ENCODE assay signal across 8 cellular contexts in genomic region chr11:804599-804964, GRCh38. TPM values are rescaled to one million over a fixed set of nuclear protein-coding genes. Genes with fewer than 3 reads are reported as not detected.
A peak's percentile ranks its signal among the peaks of the same experiment; 100 is the strongest.
DNase-seq lines count a peak whose midpoint lies in the region; ATAC-seq, FAIRE-seq and TF ChIP-seq lines count a peak whose summit lies in the region.

No MANE protein-coding gene starts in this region.

- no peaks in the 10 kb centered on the region for H3K9me3 ChIP-seq in A673 (ENCODE audit: low read depth, low read length, poor library complexity, severe bottlenecking)
- no peaks in the 10 kb centered on the region for H3K9me3 ChIP-seq in HUES64 (ENCODE audit: insufficient read depth, low read depth, low read length)
- H3K9me3 ChIP-seq in mucosa of rectum (ENCODE audit: control insufficient read depth in 2 of 2, low read length in 2 of 2) = no peaks in the 10 kb centered on the region

- peak overlapping the region; percentile 86 for H3K27ac ChIP-seq in A673 (ENCODE audit: low read depth, low read length, poor library complexity, severe bottlenecking)
- H3K27ac ChIP-seq in HUES64 (ENCODE audit: low read depth, low read length) = peak overlapping the region; percentile 52; the same call in 1 of the 2 replicates
- peak overlapping the region; percentile 84 to 91 for H3K27ac ChIP-seq in mucosa of rectum (ENCODE audit: low read depth in 2 of 2, low read length in 2 of 2)

- ATAC-seq in GM19023 (IDR thresholded peaks at IDR 0.05; ENCODE audit: unreplicated experiment) = no peak

- H3K4me1 ChIP-seq in A673 (ENCODE audit: insufficient read depth, low read length, poor library complexity, severe bottlenecking) (no peaks in the 10 kb centered on the region), HUES64 (ENCODE audit: insufficient read depth, low read length) (no peaks in the 10 kb centered on the region), mucosa of rectum (ENCODE audit: control insufficient read depth in 2 of 2, insufficient read depth in 2 of 2, low read length in 2 of 2) (peaks cover 17 to 26% of the 10 kb centered on the region in 2 donors)

- TF ChIP-seq CTCF in A673 (conservative IDR thresholded peaks at IDR 0.05; ENCODE audit: low read depth, low read length) (no peak), bronchial epithelial cell (IDR thresholded peaks at IDR 0.05; ENCODE audit: insufficient read depth, low read length, severe bottlenecking) (no peak)

- intact Hi-C loops in A673 (cut with micrococcal nuclease; ENCODE audit: unreplicated experiment) = no loop called here

- POLR2A ChIA-PET in A673 (lab: Charles Lee; ENCODE audit: low non-redundant PET) = no interaction called here
- POLR2A ChIA-PET in HEK293T (lab: Yijun Ruan, JAX) = interaction anchor here (1.5 to 2.7 kb wide), 3 partner anchors 8 to 28 kb away, joined by 4 to 14 read pairs (median 8); no protein-coding TSS in a partner anchor

- peak overlapping the region; percentile 70 for H3K9ac ChIP-seq in HUES64 (ENCODE audit: low read depth, low read length)
- H3K9ac ChIP-seq in mucosa of rectum (ENCODE audit: low read depth in 1 of 2, low read length in 2 of 2) = peak overlapping the region; percentile 32 to 68

- DNase-seq in A673 (ENCODE audit: low spot score) = no peak
- DNase-seq in bronchial epithelial cell (ENCODE audit: low read depth) = no peak
- DNase-seq in HEK293T (ENCODE audit: extremely low spot score) = no peak
- no peak for DNase-seq in SK-N-DZ (ENCODE audit: low spot score)
- no peak for DNase-seq in kidney glomerular epithelial cell (lab: John Stamatoyannopoulos, UW)

- CTCF ChIA-PET in A673 (lab: Charles Lee) (no interaction called here), HEK293T (lab: Yijun Ruan, JAX) (interaction anchor here (1.2 kb wide), 1 partner anchor 39 kb away, joined by 3 read pairs; no protein-coding TSS in a partner anchor)

- peaks cover 7% of the 10 kb centered on the region for H3K36me3 ChIP-seq in A673 (ENCODE audit: insufficient read depth, low read length, poor library complexity, severe bottlenecking)
- peaks cover 6% of the 10 kb centered on the region for H3K36me3 ChIP-seq in HUES64 (ENCODE audit: insufficient read depth, low read length)
- H3K36me3 ChIP-seq in bronchial epithelial cell (ENCODE audit: control insufficient read depth, insufficient read depth, low read length) = peaks cover 23% of the 10 kb centered on the region
- peaks cover 0 to 2% of the 10 kb centered on the region in 2 donors for H3K36me3 ChIP-seq in mucosa of rectum (ENCODE audit: control insufficient read depth in 2 of 2, insufficient read depth in 2 of 2, low read length in 2 of 2)

- H3K4me3 ChIP-seq in A673 (ENCODE audit: low read depth, low read length, poor library complexity, severe bottlenecking) (peak overlapping the region; percentile 69), HUES64 (ENCODE audit: low read length) (peak overlapping the region; percentile 71), bronchial epithelial cell (ENCODE audit: low read depth, low read length) (peak overlapping the region; percentile 58), mucosa of rectum (ENCODE audit: low read length in 2 of 2) (peak overlapping the region; percentile 52 to 69)

- 26% methylated on average over 18 of the region's 18 CpGs for WGBS in HUES64

- H3K27me3 ChIP-seq in A673 (replicated peaks; ENCODE audit: insufficient read depth, low read depth, low read length, poor library complexity) (no peaks in the 10 kb centered on the region), HUES64 (ENCODE audit: insufficient read depth, low read length) (no peaks in the 10 kb centered on the region), bronchial epithelial cell (ENCODE audit: control insufficient read depth, insufficient read depth, low read length) (no peaks in the 10 kb centered on the region), mucosa of rectum (ENCODE audit: control insufficient read depth in 2 of 2, insufficient read depth in 2 of 2, low read length in 2 of 2) (no peaks in the 10 kb centered on the region)

- BruUV-seq in A673 (replicated peaks; lab: Mats Ljungman, UMichigan) = no TSS peak

- FAIRE-seq in bronchial epithelial cell (lab: Jason Lieb, UNC) = no peak

TF ChIP-seq in HEK293T, 16 proteins besides CTCF, POLR2A, EP300 and RAD21:
- TF ChIP-seq SUZ12 (IDR thresholded peaks at IDR 0.05) = no peak
- no peak for TF ChIP-seq LEF1 (IDR thresholded peaks at IDR 0.05; ENCODE audit: borderline replicate concordance)
- TF ChIP-seq FOXA1 (IDR thresholded peaks at IDR 0.05) = no peak
- no peak for TF ChIP-seq TARDBP (IDR thresholded peaks at IDR 0.05)

RNA-seq across cellular contexts. Expression of gene PIDD1, which starts 0.4 kb away (rescaled TPM):
- total RNA-seq in A673 (2021) (20.6 and 23.9 TPM in 2 replicates), bronchial epithelial cell (4.4 and 5.0 TPM in 2 replicates)
- polyA plus RNA-seq in HUES64 (2013, experiment 1 of 2) = 13.0 TPM
- polyA plus RNA-seq in HUES64 (2013, experiment 2 of 2) = 15.2 TPM
- polyA plus RNA-seq in SK-N-DZ (2014; cell fraction: cytosol; rRNA removed) = 23.1 and 29.8 TPM in 2 replicates
- 204 and 229 TPM in 2 replicates for polyA plus RNA-seq in SK-N-DZ (2014; cell fraction: nucleus; rRNA removed)

RNA-seq across cellular contexts. Expression of gene RPLP2, which starts 5.2 kb away (rescaled TPM):
- total RNA-seq in A673 (2021) = 1,325 and 1,354 TPM in 2 replicates
- polyA plus RNA-seq in HUES64 (2013, experiment 1 of 2) = 1,606 TPM
- polyA plus RNA-seq in HUES64 (2013, experiment 2 of 2) = 1,733 TPM
- total RNA-seq in bronchial epithelial cell = 211 and 353 TPM in 2 replicates
- 565 and 971 TPM in 2 replicates for polyA plus RNA-seq in SK-N-DZ (2014; cell fraction: cytosol; rRNA removed)
- 537 and 699 TPM in 2 replicates for polyA plus RNA-seq in SK-N-DZ (2014; cell fraction: nucleus; rRNA removed)

RNA-seq across cellular contexts. Expression of gene SLC25A22, which starts 6.5 kb away (rescaled TPM):
- 33.3 and 38.1 TPM in 2 replicates for total RNA-seq in A673 (2021)
- 30.7 TPM for polyA plus RNA-seq in HUES64 (2013, experiment 1 of 2)
- 26.8 TPM for polyA plus RNA-seq in HUES64 (2013, experiment 2 of 2)
- 4.4 and 5.3 TPM in 2 replicates for total RNA-seq in bronchial epithelial cell
- 32.0 and 34.3 TPM in 2 replicates for polyA plus RNA-seq in SK-N-DZ (2014; cell fraction: cytosol; rRNA removed)
- 86.5 and 103 TPM in 2 replicates for polyA plus RNA-seq in SK-N-DZ (2014; cell fraction: nucleus; rRNA removed)

RNA-seq across cellular contexts. Expression of gene PNPLA2, which starts 14.1 kb away (rescaled TPM):
- total RNA-seq in A673 (2021) = 45.0 and 45.4 TPM in 2 replicates
- 21.5 TPM for polyA plus RNA-seq in HUES64 (2013, experiment 1 of 2)
- polyA plus RNA-seq in HUES64 (2013, experiment 2 of 2) = 23.5 TPM
- total RNA-seq in bronchial epithelial cell = 9.0 and 15.6 TPM in 2 replicates
- polyA plus RNA-seq in SK-N-DZ (2014; cell fraction: cytosol; rRNA removed) = 23.7 and 25.9 TPM in 2 replicates
- polyA plus RNA-seq in SK-N-DZ (2014; cell fraction: nucleus; rRNA removed) = 119 and 135 TPM in 2 replicates

RNA-seq across cellular contexts. Expression of gene CEND1, which starts 14.7 kb away (rescaled TPM):
- 0.24 and 0.52 TPM in 2 replicates for total RNA-seq in A673 (2021)
- polyA plus RNA-seq in HUES64 (2013, experiment 1 of 2) = 1.9 TPM
- polyA plus RNA-seq in HUES64 (2013, experiment 2 of 2) = 0.95 TPM
- total RNA-seq in bronchial epithelial cell = not detected in 2 replicates
- 12.7 and 14.2 TPM in 2 replicates for polyA plus RNA-seq in SK-N-DZ (2014; cell fraction: cytosol; rRNA removed)
- polyA plus RNA-seq in SK-N-DZ (2014; cell fraction: nucleus; rRNA removed) = 24.6 and 38.5 TPM in 2 replicates
